15 cellular contexts compared by ENCODE assay signal in genomic region chr22:33640900-33641299, GRCh38.
A peak's percentile ranks its signal among the peaks of the same experiment; 100 is the strongest.
DNase-seq lines count a peak whose midpoint lies in the region; ATAC-seq, FAIRE-seq and TF ChIP-seq lines count a peak whose summit lies in the region.
"Had no signal": no experiment of that assay in that cellular context is flagged by ENCODE, and none has a peak within 500 bp of the region (broad histone marks: within the 10 kb centered on the region; RNA-seq: fewer than 3 reads in every experiment).

No MANE protein-coding gene starts in this region.

- in situ Hi-C loops in HepG2 (cut with HindIII; ENCODE audit: extremely low pct_ligation_motif_present, low pct_unique_long_range_greater_than_20kb): no loop called here

- CTCF ChIA-PET in HepG2 (lab: Yijun Ruan, JAX; ENCODE audit: low intra/inter-chr PET ratio, low total read pairs): no interaction called here

- BruUV-seq in HepG2 (replicated peaks; lab: Mats Ljungman, UMichigan): no TSS peak

- H3K27ac Mint-ChIP-seq in neural progenitor cell: no peak overlapping the region
- H3K27ac Mint-ChIP-seq: CD4-positive, alpha-beta memory T cell had no signal

- TF ChIP-seq POLR2A in HepG2 (IDR thresholded peaks at IDR 0.05; ENCODE audit: insufficient read depth in 1 of 2, low read depth in 2 of 2, low read length in 2 of 2): no peak

- H3K79me2 ChIP-seq in OCI-LY1 (ENCODE audit: insufficient read depth, low read length) (no peaks in the 10 kb centered on the region), neural progenitor cell (ENCODE audit: low read depth) (no peaks in the 10 kb centered on the region), HepG2 (ENCODE audit: insufficient read depth, low read length) (no peaks in the 10 kb centered on the region)

- H3K4me1 Mint-ChIP-seq in neural progenitor cell: no peaks in the 10 kb centered on the region
- H3K4me1 Mint-ChIP-seq: CD4-positive, alpha-beta memory T cell had no signal

- H4K20me1 ChIP-seq in BLaER1: no peaks in the 10 kb centered on the region
- H4K20me1 ChIP-seq in OCI-LY1 (ENCODE audit: insufficient read depth, low read length): no peaks in the 10 kb centered on the region
- no peaks in the 10 kb centered on the region for H4K20me1 ChIP-seq in neural progenitor cell (ENCODE audit: low read depth)
- H4K20me1 ChIP-seq in HepG2 (ENCODE audit: insufficient read depth, low read length): no peaks in the 10 kb centered on the region

- peaks cover 2% of the 10 kb centered on the region for H3K27me3 Mint-ChIP-seq in neural progenitor cell (ENCODE audit: insufficient read depth, low read depth)
- H3K27me3 Mint-ChIP-seq: CD4-positive, alpha-beta memory T cell had no signal

- H3K27ac ChIP-seq in BLaER1 (no peak overlapping the region), OCI-LY1 (ENCODE audit: low read depth, low read length, poor library complexity, severe bottlenecking) (no peak overlapping the region), neural progenitor cell (no peak overlapping the region), HepG2 (ENCODE audit: extremely low read length, insufficient read depth, low read length) (no peak overlapping the region)
- H3K27ac ChIP-seq: C4-2B, GM23248 had no signal

- no peaks in the 10 kb centered on the region for H3K27me3 ChIP-seq in BLaER1
- H3K27me3 ChIP-seq in OCI-LY1 (ENCODE audit: insufficient read depth, low read length): no peaks in the 10 kb centered on the region
- no peaks in the 10 kb centered on the region for H3K27me3 ChIP-seq in neural progenitor cell
- no peaks in the 10 kb centered on the region for H3K27me3 ChIP-seq in HepG2 (ENCODE audit: control insufficient read depth in 1 of 2, insufficient read depth in 2 of 2, low read length in 2 of 2)

- H3K4me2 ChIP-seq in BLaER1 (peak overlapping the region; percentile 41), OCI-LY1 (ENCODE audit: low read length) (peak overlapping the region; percentile 20; the same call in 1 of the 2 replicates), neural progenitor cell (no peak overlapping the region), HepG2 (ENCODE audit: low read depth, low read length) (no peak overlapping the region)

- H2AFZ ChIP-seq in OCI-LY1 (ENCODE audit: low read length): no peak overlapping the region
- no peak overlapping the region for H2AFZ ChIP-seq in neural progenitor cell (replicated peaks)
- no peak overlapping the region for H2AFZ ChIP-seq in HepG2 (ENCODE audit: low read length)
- H2AFZ ChIP-seq: GM23248 had no signal

- no peak for TF ChIP-seq RAD21 in HepG2 (CRISPR knock-in tag; IDR thresholded peaks at IDR 0.05)

- intact Hi-C loops in HepG2 (cut with micrococcal nuclease; ENCODE audit: unreplicated experiment): no loop called here

- no peak overlapping the region for H3K4me3 Mint-ChIP-seq in neural progenitor cell
- H3K4me3 Mint-ChIP-seq: CD4-positive, alpha-beta memory T cell had no signal

- H3K36me3 ChIP-seq in BLaER1 (peaks cover 12% of the 10 kb centered on the region; the same call in 1 of the 2 replicates), OCI-LY1 (ENCODE audit: insufficient read depth, low read length) (no peaks in the 10 kb centered on the region), neural progenitor cell (no peaks in the 10 kb centered on the region), HepG2 (replicated peaks in 1 of 2; ENCODE audit: control insufficient read depth in 1 of 2, insufficient read depth in 2 of 2, low read length in 2 of 2) (no peaks in the 10 kb centered on the region)
- H3K36me3 ChIP-seq: HAP-1 had no signal

- H3K36me3 Mint-ChIP-seq in neural progenitor cell: peaks cover 54% of the 10 kb centered on the region
- H3K36me3 Mint-ChIP-seq: CD4-positive, alpha-beta memory T cell had no signal

- H3K9me3 ChIP-seq in BLaER1: peaks cover 11% of the 10 kb centered on the region
- H3K9me3 ChIP-seq in OCI-LY1 (ENCODE audit: low read length): no peaks in the 10 kb centered on the region
- H3K9me3 ChIP-seq in neural progenitor cell (ENCODE audit: low read depth): no peaks in the 10 kb centered on the region
- no peaks in the 10 kb centered on the region for H3K9me3 ChIP-seq in HepG2 (ENCODE audit: low read length)
- H3K9me3 ChIP-seq: HAP-1 had no signal

- H3K4me3 ChIP-seq in BLaER1 (no peak overlapping the region), OCI-LY1 (ENCODE audit: low read depth, low read length, poor library complexity, severe bottlenecking) (no peak overlapping the region), neural progenitor cell (no peak overlapping the region), HepG2 (replicated peaks in 1 of 3; ENCODE audit: insufficient read depth in 1 of 3, low read depth in 2 of 3, low read length in 3 of 3) (no peak overlapping the region)
- H3K4me3 ChIP-seq: GM23248, HAP-1 had no signal

- no peak for FAIRE-seq in HepG2 (lab: Jason Lieb, UNC)

- DNase-seq in DMS79 treated with DMSO at 0.1 percent for 48 hours (lab: John Stamatoyannopoulos, UW) (peak; percentile 46), neural progenitor cell (ENCODE audit: low spot score) (peak; percentile 12), OCI-M2 (lab: John Stamatoyannopoulos, UW; ENCODE audit: unreplicated experiment) (no peak), HepG2 (ENCODE audit: low spot score) (no peak)
- DNase-seq in activated CD4-positive, alpha-beta T cell treated with anti-CD3 and anti-CD28 coated beads, Interleukin-2, amount 50 U/mL, for 48 hours: no peak
- DNase-seq: ACHN; CD4-positive, alpha-beta memory T cell; DND-41; GF-D8; GM23248; Karpas-422 had no signal

- TF ChIP-seq CTCF in OCI-LY1 (IDR thresholded peaks at IDR 0.05; ENCODE audit: low read length) (no peak), neural progenitor cell (IDR thresholded peaks at IDR 0.05) (no peak), HepG2 (CRISPR knock-in tag; IDR thresholded peaks at IDR 0.05) (no peak)

- peaks cover 14% of the 10 kb centered on the region for H3K4me1 ChIP-seq in BLaER1
- peaks cover 24% of the 10 kb centered on the region for H3K4me1 ChIP-seq in OCI-LY1 (ENCODE audit: insufficient read depth, low read length, severe bottlenecking)
- no peaks in the 10 kb centered on the region for H3K4me1 ChIP-seq in neural progenitor cell
- no peaks in the 10 kb centered on the region for H3K4me1 ChIP-seq in HepG2 (ENCODE audit: insufficient read depth, low read length)
- H3K4me1 ChIP-seq: HAP-1 had no signal

- H3K9me3 Mint-ChIP-seq in neural progenitor cell: peaks cover 40% of the 10 kb centered on the region

- POLR2A ChIA-PET in HepG2 (lab: Yijun Ruan, JAX): no interaction called here

- ATAC-seq in HepG2: no peak

- no peaks in the 10 kb centered on the region for H3F3A ChIP-seq in OCI-LY1 (ENCODE audit: insufficient read depth, low read length)
- H3F3A ChIP-seq in neural progenitor cell (ENCODE audit: low read depth): no peaks in the 10 kb centered on the region

- H3K9me2 ChIP-seq in OCI-LY1 (ENCODE audit: low read depth, low read length): no peaks in the 10 kb centered on the region

- WGBS in HepG2 (ENCODE audit: low lambda C conversion rate): 96% methylated on average over 5 of the region's 7 CpGs

- H3K9ac ChIP-seq in BLaER1: no peak overlapping the region
- H3K9ac ChIP-seq in OCI-LY1 (ENCODE audit: low read length): no peak overlapping the region
- H3K9ac ChIP-seq in neural progenitor cell: no peak overlapping the region
- no peak overlapping the region for H3K9ac ChIP-seq in HepG2 (ENCODE audit: insufficient read depth, low read depth, low read length)
- H3K9ac ChIP-seq: GM23248 had no signal

- no peak for TF ChIP-seq EP300 in HepG2 (IDR thresholded peaks at IDR 0.05; ENCODE audit: low read depth in 2 of 2, low read length in 2 of 2)
- TF ChIP-seq EP300 in HepG2 (CRISPR knock-in tag; IDR thresholded peaks at IDR 0.05; ENCODE audit: borderline replicate concordance): no peak

TF ChIP-seq in HepG2, 621 proteins besides CTCF, POLR2A, EP300 and RAD21 (continues in another document):
- TF ChIP-seq MTERF4 (CRISPR knock-in tag; IDR thresholded peaks at IDR 0.05) (no peak), TOPORS (CRISPR knock-in tag; IDR thresholded peaks at IDR 0.05) (no peak), MXI1 (IDR thresholded peaks at IDR 0.05; ENCODE audit: borderline replicate concordance, low read depth, low read length) (no peak), TAF15 (IDR thresholded peaks at IDR 0.05; ENCODE audit: low read depth, low read length, poor library complexity, severe bottlenecking) (no peak), BRD4 (CRISPR knock-in tag; IDR thresholded peaks at IDR 0.05) (no peak), GPN1 (CRISPR knock-in tag; IDR thresholded peaks at IDR 0.05; ENCODE audit: borderline replicate concordance) (no peak), ZNF343 (CRISPR knock-in tag; IDR thresholded peaks at IDR 0.05) (no peak), MLXIP (CRISPR knock-in tag; IDR thresholded peaks at IDR 0.05; ENCODE audit: borderline replicate concordance) (no peak), SRSF1 (optimal IDR thresholded peaks at IDR 0.05; ENCODE audit: low read depth, low read length) (no peak)

Comparison
In these comparisons a context has a peak if more than half of its experiments do, and no peak if none do; other contexts are left out.
1. H3K4me2 ChIP-seq: peak in BLaER1 (single experiment) and OCI-LY1 (single experiment); none in neural progenitor cell (single experiment) and HepG2 (single experiment).
2. DNase-seq: peak in DMS79 treated with DMSO at 0.1 percent for 48 hours (single experiment) and neural progenitor cell (single experiment); none in activated CD4-positive, alpha-beta T cell treated with anti-CD3 and anti-CD28 coated beads, Interleukin-2, amount 50 U/mL, for 48 hours (0 of 2), OCI-M2 (single experiment) and HepG2 (single experiment).